Comparison of ENCODE assay signal across 8 cellular contexts in the genomic region with DNA sequence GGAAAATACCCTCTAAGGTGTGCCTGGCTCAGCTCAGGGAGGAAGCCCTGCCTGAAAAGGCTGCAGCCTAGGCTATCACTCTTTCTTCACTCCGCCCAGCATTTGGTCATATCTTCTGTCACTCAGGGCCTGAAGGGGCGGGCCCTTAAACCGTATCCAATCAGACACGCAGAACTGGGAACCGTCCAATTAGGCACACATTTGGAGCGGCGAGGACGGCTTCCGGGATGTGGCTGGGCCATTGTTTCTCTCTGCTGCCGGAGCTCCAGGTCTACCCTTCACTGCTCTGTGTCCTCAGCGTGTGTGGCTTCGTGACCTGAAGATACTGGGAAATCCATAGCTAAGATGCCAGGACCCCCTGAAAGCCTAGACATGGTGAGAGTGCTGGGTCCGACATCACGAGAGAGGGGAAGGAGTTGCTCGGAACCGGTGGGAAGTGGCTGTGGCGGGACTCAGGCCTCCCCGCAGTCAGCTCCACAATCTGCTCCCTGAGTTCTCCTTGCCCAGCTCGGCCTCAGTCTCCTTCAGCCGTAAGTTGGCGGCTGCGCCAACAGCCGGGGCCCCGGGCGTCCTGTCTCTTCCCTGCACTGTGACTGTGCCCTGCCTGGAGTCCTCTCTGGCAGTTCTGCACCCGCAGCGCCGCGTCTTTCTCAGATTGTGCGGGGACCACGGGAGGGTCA. TPM values are rescaled to one million over a fixed set of nuclear protein-coding genes. Genes with fewer than 3 reads are reported as not detected.
DNase-seq lines count a peak whose midpoint lies in the region; ATAC-seq and TF ChIP-seq lines count a peak whose summit lies in the region.

A gene (plus strand): TSS at position 241 of the 680 bp plus-strand sequence. CDS start 105 bp downstream, at position 346.

- peak within 1 kb of the TSS; percentile 89 to 96 (median 94) for H3K27ac Mint-ChIP-seq in CD14-positive monocyte

- no peaks in the 10 kb centered on the region for H3K9me3 ChIP-seq in lower lobe of right lung

- ATAC-seq in GM19372 (IDR thresholded peaks at IDR 0.05; ENCODE audit: low read depth, unreplicated experiment) (peak; percentile 97), HG03521 (IDR thresholded peaks at IDR 0.05; ENCODE audit: unreplicated experiment) (peak; percentile 99), lower lobe of right lung (peak; percentile 100)

- peak within 1 kb of the TSS; percentile 86 for H3K27ac ChIP-seq in lower lobe of right lung

- H3K4me3 ChIP-seq in lower lobe of right lung = peak within 1 kb of the TSS; percentile 83

- H3K4me3 Mint-ChIP-seq in CD14-positive monocyte = peak within 1 kb of the TSS; percentile 97 to 99

- peaks cover 22 to 32% of the 10 kb centered on the region in 2 donors for H3K36me3 Mint-ChIP-seq in CD14-positive monocyte

- TF ChIP-seq CTCF in CD14-positive monocyte (IDR thresholded peaks at IDR 0.05) (no peak), lower lobe of right lung (IDR thresholded peaks at IDR 0.05) (no peak)

- H3K27me3 Mint-ChIP-seq in CD14-positive monocyte (ENCODE audit: low read depth in 3 of 3) = no peaks in the 10 kb centered on the region

- peaks cover 14% of the 10 kb centered on the region for H3K4me1 Mint-ChIP-seq in CD14-positive monocyte

- H3K27me3 ChIP-seq in lower lobe of right lung (ENCODE audit: low read depth) = no peaks in the 10 kb centered on the region

- peak; percentile 87 for DNase-seq in CD14-positive monocyte (ENCODE audit: low spot score)
- DNase-seq in NCI-H748 treated with DMSO at 0.1 percent for 48 hours (lab: John Stamatoyannopoulos, UW) = peak; percentile 91
- peak; percentile 76 for DNase-seq in activated CD8-positive, alpha-beta memory T cell treated with anti-CD3 and anti-CD28 coated beads for 1 hour (ENCODE audit: extremely low read depth in 1 of 2, low read depth in 1 of 2)
- peak; percentile 85 for DNase-seq in effector CD4-positive, alpha-beta T cell
- DNase-seq in lower lobe of right lung = peak; percentile 94
- peak; percentile 76 to 77 (median 76) for DNase-seq in stimulated activated CD4-positive, alpha-beta T cell treated with anti-CD3 and anti-CD28 coated beads, TNF-alpha, amount 100 ng/mL, for 1 hour (ENCODE audit: low read depth in 3 of 3, low spot score in 1 of 3)

- peaks cover 18% of the 10 kb centered on the region for H3K4me1 ChIP-seq in lower lobe of right lung

- H3K36me3 ChIP-seq in lower lobe of right lung = peaks cover 5% of the 10 kb centered on the region

- intact Hi-C loops in CD14-positive monocyte (cut with micrococcal nuclease) (no loop called here), lower lobe of right lung (cut with DNase I) (no loop called here)

- H3K9me3 Mint-ChIP-seq in CD14-positive monocyte = peaks cover 20 to 71% (median 64%) of the 10 kb centered on the region in 7 donors

RNA-seq across cellular contexts. Expression of the gene that starts here (rescaled TPM):
- polyA plus RNA-seq in CD14-positive monocyte = 1 to 10 TPM; 2.1 to 2.6 TPM
- total RNA-seq in lower lobe of right lung = 37.1 TPM

Comparison
In these comparisons a context has a peak if more than half of its experiments do, and no peak if none do; other contexts are left out.
1. Peak in every context shown above with its lines: DNase-seq, ATAC-seq, H3K4me3 ChIP-seq and H3K27ac ChIP-seq.